In the genomic region with DNA sequence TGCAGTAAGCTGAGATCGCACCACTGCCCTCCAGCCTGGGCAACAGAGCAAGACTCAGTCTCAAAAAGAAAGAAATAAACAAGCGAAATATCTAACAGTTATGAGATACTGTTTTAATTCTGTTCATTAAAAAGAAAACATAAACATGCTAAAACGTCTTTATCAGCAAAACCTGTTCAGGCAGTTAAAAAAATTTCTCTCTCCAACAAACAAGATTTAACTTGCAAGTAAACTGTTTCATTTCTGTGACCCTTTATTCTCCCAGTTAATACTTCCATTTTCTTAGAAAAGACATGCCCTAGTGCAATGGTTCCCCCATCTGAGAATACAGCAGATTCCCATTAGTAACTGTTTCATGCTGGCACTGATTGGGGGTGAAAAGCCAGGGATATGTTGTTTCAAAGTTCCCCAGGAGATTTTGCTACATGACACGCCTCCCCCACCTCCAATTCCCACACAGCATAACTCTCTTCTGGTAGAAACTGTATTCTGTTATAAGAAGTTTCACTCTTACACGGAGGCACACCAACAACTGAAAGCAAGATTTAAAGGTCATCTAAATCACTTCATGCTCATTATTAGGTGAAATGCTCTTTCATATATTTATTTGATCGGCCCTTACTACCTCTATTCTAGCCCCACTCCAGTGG, we compare ENCODE assay signal across 8 cellular contexts. TPM values are rescaled to one million over a fixed set of nuclear protein-coding genes. Genes with fewer than 3 reads are reported as not detected.
DNase-seq lines count a peak whose midpoint lies in the region; ATAC-seq and TF ChIP-seq lines count a peak whose summit lies in the region.

No MANE protein-coding gene starts in this region.

- H3K27me3 Mint-ChIP-seq in CD4-positive, alpha-beta T cell = no peaks in the 10 kb centered on the region

- intact Hi-C loops in CD4-positive, alpha-beta T cell (cut with DNase I, micrococcal nuclease) = loop anchor here in 1 of 2 experiments (1.0 to 5.0 kb wide), 2 partner anchors 10 to 47 kb away; no protein-coding TSS in a partner anchor

- H3K36me3 Mint-ChIP-seq in CD4-positive, alpha-beta T cell (ENCODE audit: low read depth) = peaks cover 39% of the 10 kb centered on the region

- CTCF ChIA-PET in CD4-positive, alpha-beta T cell (lab: Charles Lee) = interaction anchor here (1.1 to 1.5 kb wide), 3 partner anchors 10 to 60 kb away, joined by 3 to 5 read pairs (median 4); no protein-coding TSS in a partner anchor

- TF ChIP-seq CTCF in CD4-positive, alpha-beta T cell (IDR thresholded peaks at IDR 0.05) = no peak
- no peak for TF ChIP-seq CTCF in GM20000 (IDR thresholded peaks at IDR 0.05; ENCODE audit: extremely low read depth, missing control alignments)
- peak; percentile 16 for TF ChIP-seq CTCF in foreskin keratinocyte (conservative IDR thresholded peaks at IDR 0.05)

- POLR2A ChIA-PET in CD4-positive, alpha-beta T cell (lab: Charles Lee) = interaction anchor here (1.3 to 3.2 kb wide), 4 partner anchors 9 to 66 kb away, joined by 4 to 17 read pairs (median 10); partner anchors contain the start of gene ELF1

- H3K4me1 ChIP-seq in foreskin keratinocyte = peaks cover 30% of the 10 kb centered on the region

- H3K27ac Mint-ChIP-seq in CD4-positive, alpha-beta T cell = peak overlapping the region; percentile 84

- H3K4me3 Mint-ChIP-seq in CD4-positive, alpha-beta T cell = peak overlapping the region; percentile 78

- no peaks in the 10 kb centered on the region for H3K9me3 ChIP-seq in CD4-positive, alpha-beta T cell (ENCODE audit: control insufficient read depth, low read length)

- peaks cover 93% of the 10 kb centered on the region for H3K4me1 Mint-ChIP-seq in CD4-positive, alpha-beta T cell (ENCODE audit: low read depth)

- no peaks in the 10 kb centered on the region for H3K27me3 ChIP-seq in CD4-positive, alpha-beta T cell (ENCODE audit: control insufficient read depth, insufficient read depth, low read length)
- no peaks in the 10 kb centered on the region for H3K27me3 ChIP-seq in foreskin keratinocyte

- peak overlapping the region; percentile 49 for H3K27ac ChIP-seq in CD4-positive, alpha-beta T cell (ENCODE audit: low read depth, low read length)
- peak overlapping the region; percentile 89 for H3K27ac ChIP-seq in foreskin keratinocyte

- DNase-seq in CD4-positive, alpha-beta T cell = no peak
- DNase-seq in GM20000 (ENCODE audit: low spot score) (peak; percentile 27), foreskin keratinocyte (peak in 1 of 2 donors; percentile 63), NCI-H748 (lab: John Stamatoyannopoulos, UW; ENCODE audit: unreplicated experiment) (no peak), COR-L47 (lab: John Stamatoyannopoulos, UW) (no peak), NCI-H1417 (lab: John Stamatoyannopoulos, UW) (no peak)
- no peak for DNase-seq in activated CD8-positive, alpha-beta memory T cell treated with anti-CD3 and anti-CD28 coated beads, Interleukin-2, amount 50 U/mL, for 48 hours

- no peaks in the 10 kb centered on the region for H3K9me3 Mint-ChIP-seq in CD4-positive, alpha-beta T cell

- ATAC-seq in CD4-positive, alpha-beta T cell (ENCODE audit: poor library complexity) = no peak
- ATAC-seq in HG03521 (IDR thresholded peaks at IDR 0.05; ENCODE audit: unreplicated experiment) (peak; percentile 76), foreskin keratinocyte (peak; percentile 3)

RNA-seq across cellular contexts. Expression of gene ELF1, which starts 24.4 kb away (rescaled TPM):
- 100 to 1,000 TPM; 354 to 358 TPM for total RNA-seq in CD4-positive, alpha-beta T cell
- total RNA-seq in foreskin keratinocyte = 42.0 and 46.9 TPM in 2 replicates
- polyA plus RNA-seq in foreskin keratinocyte = 10.2 and 10.6 TPM in 2 replicates
